ENCODE assay signal across 1 cellular context in genomic region chr20:54065601-54066038, GRCh38.
TF ChIP-seq lines count a peak whose summit lies in the region.

No MANE protein-coding gene starts in this region.

TF ChIP-seq in K562, 482 proteins besides CTCF, POLR2A, EP300 and RAD21 (continued from another document and continues in another):
- TF ChIP-seq, protein P1, sequence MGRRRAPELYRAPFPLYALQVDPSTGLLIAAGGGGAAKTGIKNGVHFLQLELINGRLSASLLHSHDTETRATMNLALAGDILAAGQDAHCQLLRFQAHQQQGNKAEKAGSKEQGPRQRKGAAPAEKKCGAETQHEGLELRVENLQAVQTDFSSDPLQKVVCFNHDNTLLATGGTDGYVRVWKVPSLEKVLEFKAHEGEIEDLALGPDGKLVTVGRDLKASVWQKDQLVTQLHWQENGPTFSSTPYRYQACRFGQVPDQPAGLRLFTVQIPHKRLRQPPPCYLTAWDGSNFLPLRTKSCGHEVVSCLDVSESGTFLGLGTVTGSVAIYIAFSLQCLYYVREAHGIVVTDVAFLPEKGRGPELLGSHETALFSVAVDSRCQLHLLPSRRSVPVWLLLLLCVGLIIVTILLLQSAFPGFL (CRISPR knock-in tag; IDR thresholded peaks at IDR 0.05), result no peak
- peak; percentile 91 for TF ChIP-seq PML (IDR thresholded peaks at IDR 0.05; ENCODE audit: low read length)
- TF ChIP-seq PHB2 (IDR thresholded peaks at IDR 0.05; ENCODE audit: low read depth), result peak; percentile 74
- no peak for TF ChIP-seq SRSF7 (optimal IDR thresholded peaks at IDR 0.05; ENCODE audit: low read depth, low read length)
- TF ChIP-seq SMAD4 (CRISPR knock-in tag; conservative IDR thresholded peaks at IDR 0.05), result peak; percentile 73
- TF ChIP-seq GATA2 (CRISPR knock-in tag; IDR thresholded peaks at IDR 0.05), result peak; percentile 80
- TF ChIP-seq PURB (CRISPR knock-in tag; IDR thresholded peaks at IDR 0.05; ENCODE audit: low read depth), result no peak
- TF ChIP-seq TAF15 (IDR thresholded peaks at IDR 0.05; ENCODE audit: low read depth, low read length), result no peak
- TF ChIP-seq CREB1 (IDR thresholded peaks at IDR 0.05), result peak; percentile 54
- TF ChIP-seq CREB1 (CRISPR knock-in tag; IDR thresholded peaks at IDR 0.05), result no peak
- TF ChIP-seq ETV5 (CRISPR knock-in tag; IDR thresholded peaks at IDR 0.05; ENCODE audit: low read depth), result peak; percentile 43; the same call in 1 of the 2 replicates
- 0 out of 2 replicates have a peak, but pooled peaks have one; percentile 29 for TF ChIP-seq MYNN (IDR thresholded peaks at IDR 0.05)
- no peak for TF ChIP-seq MYNN (CRISPR knock-in tag; IDR thresholded peaks at IDR 0.05)
- TF ChIP-seq ZNF551 (CRISPR knock-in tag; IDR thresholded peaks at IDR 0.05), result no peak
- TF ChIP-seq MAX (CRISPR knock-in tag; IDR thresholded peaks at IDR 0.05), result peak; percentile 60
- no peak for TF ChIP-seq TCF7 (IDR thresholded peaks at IDR 0.05; ENCODE audit: borderline replicate concordance)
- no peak for TF ChIP-seq ZNF263 (CRISPR knock-in tag; IDR thresholded peaks at IDR 0.05; ENCODE audit: borderline replicate concordance)
- no peak for TF ChIP-seq ZNF253 (CRISPR knock-in tag; conservative IDR thresholded peaks at IDR 0.05)
- peak; percentile 64 for TF ChIP-seq BCOR (IDR thresholded peaks at IDR 0.05)
- no peak for TF ChIP-seq ZFP30 (CRISPR knock-in tag; IDR thresholded peaks at IDR 0.05; ENCODE audit: borderline replicate concordance)
- TF ChIP-seq, protein P2, sequence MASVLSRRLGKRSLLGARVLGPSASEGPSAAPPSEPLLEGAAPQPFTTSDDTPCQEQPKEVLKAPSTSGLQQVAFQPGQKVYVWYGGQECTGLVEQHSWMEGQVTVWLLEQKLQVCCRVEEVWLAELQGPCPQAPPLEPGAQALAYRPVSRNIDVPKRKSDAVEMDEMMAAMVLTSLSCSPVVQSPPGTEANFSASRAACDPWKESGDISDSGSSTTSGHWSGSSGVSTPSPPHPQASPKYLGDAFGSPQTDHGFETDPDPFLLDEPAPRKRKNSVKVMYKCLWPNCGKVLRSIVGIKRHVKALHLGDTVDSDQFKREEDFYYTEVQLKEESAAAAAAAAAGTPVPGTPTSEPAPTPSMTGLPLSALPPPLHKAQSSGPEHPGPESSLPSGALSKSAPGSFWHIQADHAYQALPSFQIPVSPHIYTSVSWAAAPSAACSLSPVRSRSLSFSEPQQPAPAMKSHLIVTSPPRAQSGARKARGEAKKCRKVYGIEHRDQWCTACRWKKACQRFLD (CRISPR knock-in tag; IDR thresholded peaks at IDR 0.05), result no peak
- TF ChIP-seq BCL6 (CRISPR knock-in tag; IDR thresholded peaks at IDR 0.05), result no peak
- TF ChIP-seq ZNF766 (CRISPR knock-in tag; conservative IDR thresholded peaks at IDR 0.05), result no peak
- peak; percentile 99 for TF ChIP-seq KLF1 (tag; IDR thresholded peaks at IDR 0.05)
- TF ChIP-seq POLR2AphosphoS2 (IDR thresholded peaks at IDR 0.05; ENCODE audit: low read length), result no peak
- no peak for TF ChIP-seq FOXA1 (IDR thresholded peaks at IDR 0.05; ENCODE audit: borderline replicate concordance)
- TF ChIP-seq SMAD3 (CRISPR knock-in tag; conservative IDR thresholded peaks at IDR 0.05), result no peak
- TF ChIP-seq ZNF696 (CRISPR knock-in tag; conservative IDR thresholded peaks at IDR 0.05), result no peak
- TF ChIP-seq HMGN3 (IDR thresholded peaks at IDR 0.05; ENCODE audit: borderline replicate concordance, extremely low read depth, insufficient read length, low read depth, low read length), result no peak
- TF ChIP-seq PKNOX1 (IDR thresholded peaks at IDR 0.05), result no peak
- no peak for TF ChIP-seq USF2 (CRISPR knock-in tag; IDR thresholded peaks at IDR 0.05)
- TF ChIP-seq NFIX (CRISPR knock-in tag; IDR thresholded peaks at IDR 0.05; ENCODE audit: low read depth), result no peak
- no peak for TF ChIP-seq SRSF1 (IDR thresholded peaks at IDR 0.05; ENCODE audit: low read depth, low read length)
- no peak for TF ChIP-seq SAFB (IDR thresholded peaks at IDR 0.05; ENCODE audit: borderline replicate concordance, low read depth, low read length)
- TF ChIP-seq ZC3H4 (CRISPR knock-in tag; IDR thresholded peaks at IDR 0.05; ENCODE audit: borderline replicate concordance), result no peak
- no peak for TF ChIP-seq ZNF24 (IDR thresholded peaks at IDR 0.05)
- TF ChIP-seq, protein P3, sequence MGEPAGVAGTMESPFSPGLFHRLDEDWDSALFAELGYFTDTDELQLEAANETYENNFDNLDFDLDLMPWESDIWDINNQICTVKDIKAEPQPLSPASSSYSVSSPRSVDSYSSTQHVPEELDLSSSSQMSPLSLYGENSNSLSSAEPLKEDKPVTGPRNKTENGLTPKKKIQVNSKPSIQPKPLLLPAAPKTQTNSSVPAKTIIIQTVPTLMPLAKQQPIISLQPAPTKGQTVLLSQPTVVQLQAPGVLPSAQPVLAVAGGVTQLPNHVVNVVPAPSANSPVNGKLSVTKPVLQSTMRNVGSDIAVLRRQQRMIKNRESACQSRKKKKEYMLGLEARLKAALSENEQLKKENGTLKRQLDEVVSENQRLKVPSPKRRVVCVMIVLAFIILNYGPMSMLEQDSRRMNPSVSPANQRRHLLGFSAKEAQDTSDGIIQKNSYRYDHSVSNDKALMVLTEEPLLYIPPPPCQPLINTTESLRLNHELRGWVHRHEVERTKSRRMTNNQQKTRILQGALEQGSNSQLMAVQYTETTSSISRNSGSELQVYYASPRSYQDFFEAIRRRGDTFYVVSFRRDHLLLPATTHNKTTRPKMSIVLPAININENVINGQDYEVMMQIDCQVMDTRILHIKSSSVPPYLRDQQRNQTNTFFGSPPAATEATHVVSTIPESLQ (CRISPR knock-in tag; IDR thresholded peaks at IDR 0.05), result no peak; the same call in 1 of the 2 replicates
- no peak for TF ChIP-seq ZBTB26 (CRISPR knock-in tag; IDR thresholded peaks at IDR 0.05)
- no peak for TF ChIP-seq MLLT1 (IDR thresholded peaks at IDR 0.05)
- TF ChIP-seq ZBTB17 (CRISPR knock-in tag; IDR thresholded peaks at IDR 0.05), result no peak; the same call in 1 of the 2 replicates
- TF ChIP-seq ZNF184 (CRISPR knock-in tag; IDR thresholded peaks at IDR 0.05), result no peak
- no peak for TF ChIP-seq ZNF408 (CRISPR knock-in tag; IDR thresholded peaks at IDR 0.05; ENCODE audit: low read depth)
- no peak for TF ChIP-seq ZNF512 (tag; IDR thresholded peaks at IDR 0.05)
- TF ChIP-seq AFF1 (IDR thresholded peaks at IDR 0.05; ENCODE audit: low read depth in 1 of 2, partially characterized antibody in 2 of 2), result no peak
- no peak for TF ChIP-seq SAP30 (IDR thresholded peaks at IDR 0.05; ENCODE audit: borderline replicate concordance, insufficient read depth, low read depth, low read length, poor library complexity, severe bottlenecking)
- TF ChIP-seq, protein P4, sequence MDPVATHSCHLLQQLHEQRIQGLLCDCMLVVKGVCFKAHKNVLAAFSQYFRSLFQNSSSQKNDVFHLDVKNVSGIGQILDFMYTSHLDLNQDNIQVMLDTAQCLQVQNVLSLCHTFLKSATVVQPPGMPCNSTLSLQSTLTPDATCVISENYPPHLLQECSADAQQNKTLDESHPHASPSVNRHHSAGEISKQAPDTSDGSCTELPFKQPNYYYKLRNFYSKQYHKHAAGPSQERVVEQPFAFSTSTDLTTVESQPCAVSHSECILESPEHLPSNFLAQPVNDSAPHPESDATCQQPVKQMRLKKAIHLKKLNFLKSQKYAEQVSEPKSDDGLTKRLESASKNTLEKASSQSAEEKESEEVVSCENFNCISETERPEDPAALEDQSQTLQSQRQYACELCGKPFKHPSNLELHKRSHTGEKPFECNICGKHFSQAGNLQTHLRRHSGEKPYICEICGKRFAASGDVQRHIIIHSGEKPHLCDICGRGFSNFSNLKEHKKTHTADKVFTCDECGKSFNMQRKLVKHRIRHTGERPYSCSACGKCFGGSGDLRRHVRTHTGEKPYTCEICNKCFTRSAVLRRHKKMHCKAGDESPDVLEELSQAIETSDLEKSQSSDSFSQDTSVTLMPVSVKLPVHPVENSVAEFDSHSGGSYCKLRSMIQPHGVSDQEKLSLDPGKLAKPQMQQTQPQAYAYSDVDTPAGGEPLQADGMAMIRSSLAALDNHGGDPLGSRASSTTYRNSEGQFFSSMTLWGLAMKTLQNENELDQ (CRISPR knock-in tag; IDR thresholded peaks at IDR 0.05; ENCODE audit: borderline replicate concordance), result no peak
- peak; percentile 84 for TF ChIP-seq TRIM24 (IDR thresholded peaks at IDR 0.05)
- no peak for TF ChIP-seq ZNF444 (CRISPR knock-in tag; IDR thresholded peaks at IDR 0.05)
- peak; percentile 88 for TF ChIP-seq SOX6 (IDR thresholded peaks at IDR 0.05)
